ENCODE assay signal across 8 cellular contexts in the genomic region with DNA sequence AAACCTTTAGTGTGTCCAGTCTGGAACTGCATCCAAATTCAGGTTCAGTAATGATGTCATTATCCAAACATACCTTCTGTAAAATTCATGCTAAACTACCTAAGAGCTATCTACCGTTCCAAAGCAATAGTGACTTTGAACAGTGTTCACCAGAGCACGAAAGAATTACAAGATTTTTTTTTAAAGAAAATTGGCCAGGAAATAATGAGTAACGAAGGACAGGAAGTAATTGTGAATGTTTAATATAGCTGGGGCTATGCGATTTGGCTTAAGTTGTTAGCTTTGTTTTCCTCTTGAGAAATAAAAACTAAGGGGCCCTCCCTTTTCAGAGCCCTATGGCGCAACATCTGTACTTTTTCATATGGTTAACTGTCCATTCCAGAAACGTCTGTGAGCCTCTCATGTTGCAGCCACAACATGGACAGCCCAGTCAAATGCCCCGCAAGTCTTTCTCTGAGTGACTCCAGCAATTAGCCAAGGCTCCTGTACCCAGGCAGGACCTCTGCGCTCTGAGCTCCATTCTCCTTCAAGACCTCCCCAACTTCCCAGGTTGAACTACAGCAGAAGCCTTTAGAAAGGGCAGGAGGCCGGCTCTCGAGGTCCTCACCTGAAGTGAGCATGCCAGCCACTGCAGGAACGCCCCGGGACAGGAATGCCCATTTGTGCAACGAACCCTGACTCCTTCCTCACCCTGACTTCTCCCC. TPM values are rescaled to one million over a fixed set of nuclear protein-coding genes. Genes with fewer than 3 reads are reported as not detected.
DNase-seq lines count a peak whose midpoint lies in the region; ATAC-seq and TF ChIP-seq lines count a peak whose summit lies in the region.

No MANE protein-coding gene starts in this region.

- ATAC-seq in lower lobe of right lung (peak; percentile 74 to 84), upper lobe of left lung (ENCODE audit: low FRiP score in 2 of 2) (peak; percentile 69 to 89)

- no peaks in the 10 kb centered on the region for H3K79me2 ChIP-seq in DOHH2 (ENCODE audit: control insufficient read depth, low read length)

- peak overlapping the region; percentile 82 for H3K4me2 ChIP-seq in DOHH2 (ENCODE audit: low read length)

- H4K20me1 ChIP-seq in DOHH2 (ENCODE audit: control insufficient read depth, insufficient read depth, low read depth, low read length) = no peaks in the 10 kb centered on the region

- H3K9me3 ChIP-seq in DOHH2 (ENCODE audit: control insufficient read depth, insufficient read depth, low read length) (peaks cover 16% of the 10 kb centered on the region; the same call in 1 of the 2 replicates), NT2/D1 (ENCODE audit: insufficient read depth, low read length) (no peaks in the 10 kb centered on the region), lower lobe of right lung (no peaks in the 10 kb centered on the region), upper lobe of left lung (no peaks in the 10 kb centered on the region)

- H3K9me2 ChIP-seq in DOHH2 (replicated peaks; ENCODE audit: control insufficient read depth, low read length) = no peaks in the 10 kb centered on the region

- intact Hi-C loops in lower lobe of right lung (cut with DNase I) = loop anchor here (10.0 kb wide), 1 partner anchor 55 kb away; no protein-coding TSS in a partner anchor

- H3K4me1 ChIP-seq in DOHH2 (ENCODE audit: control insufficient read depth, low read length) = peaks cover 36% of the 10 kb centered on the region
- no peaks in the 10 kb centered on the region for H3K4me1 ChIP-seq in NT2/D1 (ENCODE audit: insufficient read depth, insufficient read length)
- peaks cover 57% of the 10 kb centered on the region for H3K4me1 ChIP-seq in lower lobe of right lung
- H3K4me1 ChIP-seq in upper lobe of left lung = peaks cover 21 to 51% (median 40%) of the 10 kb centered on the region in 4 donors

- TF ChIP-seq CTCF in DOHH2 (IDR thresholded peaks at IDR 0.05; ENCODE audit: low read depth, low read length, poor library complexity, severe bottlenecking) (no peak), coronary artery (IDR thresholded peaks at IDR 0.05) (no peak), lower lobe of right lung (IDR thresholded peaks at IDR 0.05) (no peak), upper lobe of left lung (IDR thresholded peaks at IDR 0.05) (peak in 1 of 6 experiments; percentile 3)

- no peak for TF ChIP-seq POLR2A in upper lobe of left lung (IDR thresholded peaks at IDR 0.05)

- 2 to 4% methylated on average over 10 to 13 of the region's 13 CpGs for WGBS in upper lobe of left lung, 2 donors

- H3K27ac ChIP-seq in DOHH2 (ENCODE audit: low read depth, low read length) (peak overlapping the region; percentile 3; the same call in 1 of the 2 replicates), coronary artery (peak overlapping the region; percentile 93 to 97), lower lobe of right lung (peak overlapping the region; percentile 98), upper lobe of left lung (peak overlapping the region; percentile 97 to 99 (median 98))

- H3F3A ChIP-seq in DOHH2 (ENCODE audit: control insufficient read depth, insufficient read depth) = peaks cover 20% of the 10 kb centered on the region

- peak overlapping the region; percentile 70 for H3K9ac ChIP-seq in NT2/D1 (ENCODE audit: insufficient read length, low read depth)

- H3K27me3 ChIP-seq in DOHH2 (ENCODE audit: control insufficient read depth, low read length) (peaks cover 21% of the 10 kb centered on the region), NT2/D1 (ENCODE audit: insufficient read depth, insufficient read length) (peaks cover 23% of the 10 kb centered on the region), lower lobe of right lung (ENCODE audit: low read depth) (no peaks in the 10 kb centered on the region), upper lobe of left lung (no peaks in the 10 kb centered on the region)

- DNase-seq in H4 (ENCODE audit: low spot score) = peak; percentile 68
- no peak for DNase-seq in NT2/D1 (ENCODE audit: low read depth, low spot score)
- DNase-seq in coronary artery (ENCODE audit: low spot score) = no peak
- peak; percentile 87 for DNase-seq in lower lobe of right lung
- DNase-seq in upper lobe of left lung = no peak
- DNase-seq in GM19238 (ENCODE audit: insufficient read length, low spot score) = no peak
- no peak for DNase-seq in NCI-H2227 treated with DMSO at 0.1 percent for 48 hours (lab: John Stamatoyannopoulos, UW)

- H3K4me3 ChIP-seq in DOHH2 (ENCODE audit: low read length) (peak overlapping the region; percentile 84), NT2/D1 (ENCODE audit: insufficient read length, low read depth) (peak overlapping the region; percentile 80), coronary artery (peak overlapping the region; percentile 87), lower lobe of right lung (peak overlapping the region; percentile 93), upper lobe of left lung (peak overlapping the region; percentile 69 to 91 (median 82))

- peak in 2 of 4 donors; percentile 3 to 63 for TF ChIP-seq EP300 in upper lobe of left lung (IDR thresholded peaks at IDR 0.05)

- H3K36me3 ChIP-seq in DOHH2 (ENCODE audit: control insufficient read depth, low read length) (no peaks in the 10 kb centered on the region), NT2/D1 (ENCODE audit: insufficient read depth, insufficient read length, low read length) (no peaks in the 10 kb centered on the region), lower lobe of right lung (no peaks in the 10 kb centered on the region), upper lobe of left lung (no peaks in the 10 kb centered on the region)

RNA-seq across cellular contexts. Expression of a gene that starts 0.6 kb away (rescaled TPM):
- total RNA-seq in H4 (2014; rRNA removed; shearing (Covaris generic)) = 30.3 and 30.6 TPM in 2 replicates
- total RNA-seq in lower lobe of right lung = 35.7 TPM
- 10 to 100 TPM; 30.1 to 80.3 (median 44.4) TPM for total RNA-seq in upper lobe of left lung

RNA-seq across cellular contexts. Expression of a gene that starts 37.4 kb away (rescaled TPM):
- 14.9 and 29.1 TPM in 2 replicates for total RNA-seq in H4 (2014; rRNA removed; shearing (Covaris generic))
- total RNA-seq in lower lobe of right lung (204 TPM), upper lobe of left lung (100 to 1,000 TPM in 5 of 6 donors, 10 to 100 TPM in 1; 94.3 to 328 (median 186) TPM)

Comparison
In these comparisons a context has a peak if more than half of its experiments do, and no peak if none do; other contexts are left out.
1. H3K27ac ChIP-seq: peak in every context shown above with its lines; median percentile 98 in lower lobe of right lung; 98 in upper lobe of left lung; 95 in coronary artery; 3 in DOHH2.
2. DNase-seq: peak in H4 (single experiment) and lower lobe of right lung (single experiment); none in NT2/D1 (single experiment), coronary artery (single experiment), upper lobe of left lung (0 of 2), GM19238 (single experiment) and NCI-H2227 treated with DMSO at 0.1 percent for 48 hours (single experiment).
3. Peak in every context shown above with its lines, with median percentiles within 50 percentile points of each other: H3K4me3 ChIP-seq.